ENCODE assay signal across 10 cellular contexts in genomic region chr4:792729-793108, GRCh38. TPM values are rescaled to one million over a fixed set of nuclear protein-coding genes. Genes with fewer than 3 reads are reported as not detected.
DNase-seq lines count a peak whose midpoint lies in the region; ATAC-seq and TF ChIP-seq lines count a peak whose summit lies in the region.
"Had no signal": no experiment of that assay in that cellular context is flagged by ENCODE, and none has a peak within 500 bp of the region (broad histone marks: within the 10 kb centered on the region; RNA-seq: fewer than 3 reads in every experiment).

No MANE protein-coding gene starts in this region.

- H3K27ac ChIP-seq in endodermal cell (ENCODE audit: low read depth, low read length): no peak overlapping the region
- H3K27ac ChIP-seq: GM23248 had no signal

- peaks cover 26% of the 10 kb centered on the region for H3K4me1 Mint-ChIP-seq in activated T-cell treated with anti-CD3 and anti-CD28 coated beads, Interleukin-2, amount 50 U/mL, for 72 hours (ENCODE audit: low read depth)
- H3K4me1 Mint-ChIP-seq in endodermal cell: peaks cover 8% of the 10 kb centered on the region

- no peak overlapping the region for H3K9ac ChIP-seq in endodermal cell (ENCODE audit: extremely low read depth, low read length, poor library complexity, severe bottlenecking)
- H3K9ac ChIP-seq: GM23248 had no signal

- peaks cover 28% of the 10 kb centered on the region for H3K27me3 Mint-ChIP-seq in activated T-cell treated with anti-CD3 and anti-CD28 coated beads, Interleukin-2, amount 50 U/mL, for 72 hours (ENCODE audit: low read depth)
- peaks cover 55% of the 10 kb centered on the region for H3K27me3 Mint-ChIP-seq in endodermal cell (ENCODE audit: insufficient read depth)

- H3K4me3 Mint-ChIP-seq in activated T-cell treated with anti-CD3 and anti-CD28 coated beads, Interleukin-2, amount 50 U/mL, for 72 hours: peak overlapping the region; percentile 77 to 80
- no peak overlapping the region for H3K4me3 Mint-ChIP-seq in endodermal cell

- WGBS in endodermal cell (ENCODE audit: insufficient coverage in 1 of 2, insufficient read length in 1 of 2), 2 experiments: 86 to 90% methylated on average over 5 to 15 of the region's 15 CpGs

- H3K27me3 ChIP-seq in endodermal cell (ENCODE audit: control insufficient read depth, insufficient read depth, low read length, poor library complexity, severe bottlenecking): peaks cover 52% of the 10 kb centered on the region

- H3K4me3 ChIP-seq in endodermal cell (ENCODE audit: low read length): no peak overlapping the region
- H3K4me3 ChIP-seq: GM23248 had no signal

- DNase-seq in stimulated activated CD4-positive, alpha-beta T cell treated with anti-CD3 and anti-CD28 coated beads, Interleukin-4, amount 100 ng/mL, for 24 hours: peak; percentile 25
- no peak for DNase-seq in stimulated activated CD4-positive, alpha-beta T cell treated with anti-CD3 and anti-CD28 coated beads, Interleukin-4, amount 100 ng/mL, for 1 hour
- peak; percentile 64 to 66 for DNase-seq in activated T-cell treated with anti-CD3 and anti-CD28 coated beads, Interleukin-2, amount 50 U/mL, for 72 hours
- DNase-seq in islet precursor cell (peak; percentile 52), omental fat pad (ENCODE audit: low spot score) (no peak), endodermal cell (no peak), NCI-H1694 treated with DMSO at 0.1 percent for 48 hours (lab: John Stamatoyannopoulos, UW) (no peak), inferior parietal cortex (ENCODE audit: extremely low spot score) (no peak)
- DNase-seq: amniotic stem cell had no signal

- peaks cover 0 to 2% of the 10 kb centered on the region in 2 donors for H3K36me3 Mint-ChIP-seq in activated T-cell treated with anti-CD3 and anti-CD28 coated beads, Interleukin-2, amount 50 U/mL, for 72 hours (ENCODE audit: insufficient read depth in 2 of 2)
- no peaks in the 10 kb centered on the region for H3K36me3 Mint-ChIP-seq in endodermal cell (ENCODE audit: low read depth)

- no peaks in the 10 kb centered on the region for H3K4me1 ChIP-seq in endodermal cell (ENCODE audit: control insufficient read depth, insufficient read depth, low read length)

- no peaks in the 10 kb centered on the region for H3K36me3 ChIP-seq in endodermal cell (ENCODE audit: control insufficient read depth, insufficient read depth, low read length)

- no peaks in the 10 kb centered on the region for H3K9me3 Mint-ChIP-seq in activated T-cell treated with anti-CD3 and anti-CD28 coated beads, Interleukin-2, amount 50 U/mL, for 72 hours
- H3K9me3 Mint-ChIP-seq in endodermal cell: no peaks in the 10 kb centered on the region

- H3K9me3 ChIP-seq in endodermal cell (ENCODE audit: control insufficient read depth, low read length): no peaks in the 10 kb centered on the region

- H3K27ac Mint-ChIP-seq in activated T-cell treated with anti-CD3 and anti-CD28 coated beads, Interleukin-2, amount 50 U/mL, for 72 hours: peak overlapping the region; percentile 4
- H3K27ac Mint-ChIP-seq in endodermal cell: no peak overlapping the region

- no peak for TF ChIP-seq CTCF in omental fat pad (IDR thresholded peaks at IDR 0.05)
- no peak for TF ChIP-seq CTCF in endodermal cell (conservative IDR thresholded peaks at IDR 0.05)

- ATAC-seq in activated T-cell treated with anti-CD3 and anti-CD28 coated beads, Interleukin-2, amount 50 U/mL, for 72 hours (replicated peaks in 1 of 2): peak; percentile 69 to 78
- no peak for ATAC-seq in omental fat pad (ENCODE audit: low FRiP score)

RNA-seq across cellular contexts. Expression of gene CPLX1, which starts 33.2 kb away (rescaled TPM):
- 1 to 10 TPM; 1.3 to 1.9 TPM for total RNA-seq in activated T-cell treated with anti-CD3 and anti-CD28 coated beads, Interleukin-2, amount 50 U/mL, for 72 hours
- total RNA-seq in omental fat pad (1 to 10 TPM in 3 of 4 donors, not detected in 1; 1.1 to 2.0 (median 1.9) TPM), endodermal cell (1 to 10 TPM; 1.0 to 1.9 TPM)
- 0.36 TPM for polyA plus RNA-seq in endodermal cell (2013, experiment 1 of 2)
- 1.0 TPM for polyA plus RNA-seq in endodermal cell (2013, experiment 2 of 2)
- total RNA-seq: GM23248 had no signal
- polyA plus RNA-seq: GM23248 had no signal

Comparison
In these comparisons a context has a peak if more than half of its experiments do, and no peak if none do; other contexts are left out.
1. DNase-seq: peak in stimulated activated CD4-positive, alpha-beta T cell treated with anti-CD3 and anti-CD28 coated beads, Interleukin-4, amount 100 ng/mL, for 24 hours (single experiment), activated T-cell treated with anti-CD3 and anti-CD28 coated beads, Interleukin-2, amount 50 U/mL, for 72 hours (2 of 2) and islet precursor cell (single experiment); none in stimulated activated CD4-positive, alpha-beta T cell treated with anti-CD3 and anti-CD28 coated beads, Interleukin-4, amount 100 ng/mL, for 1 hour (single experiment), omental fat pad (single experiment), endodermal cell (single experiment), NCI-H1694 treated with DMSO at 0.1 percent for 48 hours (single experiment) and inferior parietal cortex (single experiment).